In genomic region chr20:10090588-10091166, GRCh38 we compare ENCODE assay signal across 8 cellular contexts. TPM values are rescaled to one million over a fixed set of nuclear protein-coding genes. Genes with fewer than 3 reads are reported as not detected.
DNase-seq lines count a peak whose midpoint lies in the region; ATAC-seq and TF ChIP-seq lines count a peak whose summit lies in the region.

No MANE protein-coding gene starts in this region.

- TF ChIP-seq CTCF in right atrium auricular region (IDR thresholded peaks at IDR 0.05) = peak; percentile 60 to 77

- H3K36me3 Mint-ChIP-seq in activated naive CD4-positive, alpha-beta T cell treated with anti-CD3 and anti-CD28 coated beads, Interleukin-2, amount 50 U/mL, for 72 hours = no peaks in the 10 kb centered on the region

- no peak overlapping the region for H3K4me3 ChIP-seq in right atrium auricular region

- H3K36me3 ChIP-seq in right atrium auricular region = no peaks in the 10 kb centered on the region

- no peak overlapping the region for H3K27ac Mint-ChIP-seq in activated naive CD4-positive, alpha-beta T cell treated with anti-CD3 and anti-CD28 coated beads, Interleukin-2, amount 50 U/mL, for 72 hours

- DNase-seq in AG20443 (ENCODE audit: low spot score) (peak; percentile 69), NCI-H446 (lab: John Stamatoyannopoulos, UW) (peak; percentile 61 to 88), right atrium auricular region (ENCODE audit: low spot score) (no peak), sciatic nerve (ENCODE audit: low spot score) (no peak)
- DNase-seq in activated naive CD4-positive, alpha-beta T cell treated with anti-CD3 and anti-CD28 coated beads, Interleukin-2, amount 50 U/mL, for 72 hours (ENCODE audit: low spot score in 2 of 2) = peak in 1 of 2 donors; percentile 5

- intact Hi-C loops in sciatic nerve (cut with DNase I) = no loop called here

- no peaks in the 10 kb centered on the region for H3K9me3 Mint-ChIP-seq in activated naive CD4-positive, alpha-beta T cell treated with anti-CD3 and anti-CD28 coated beads, Interleukin-2, amount 50 U/mL, for 72 hours

- no peak overlapping the region for H3K27ac ChIP-seq in right atrium auricular region

- H3K4me1 ChIP-seq in right atrium auricular region = no peaks in the 10 kb centered on the region

- H3K9me3 ChIP-seq in right atrium auricular region = no peaks in the 10 kb centered on the region

- H3K27me3 ChIP-seq in right atrium auricular region = no peaks in the 10 kb centered on the region

- peak; percentile 85 for ATAC-seq in GM18502 (IDR thresholded peaks at IDR 0.05; ENCODE audit: poor library complexity, unreplicated experiment)
- ATAC-seq in HG03175 (IDR thresholded peaks at IDR 0.05; ENCODE audit: unreplicated experiment) = peak; percentile 84
- ATAC-seq in activated naive CD4-positive, alpha-beta T cell treated with anti-CD3 and anti-CD28 coated beads, Interleukin-2, amount 50 U/mL, for 72 hours = peak; percentile 61 to 66
- peak; percentile 83 for ATAC-seq in sciatic nerve
- no peak for ATAC-seq in HG03457 (IDR thresholded peaks at IDR 0.05; ENCODE audit: unreplicated experiment)

RNA-seq across cellular contexts. Expression of gene ANKEF1, which starts 55.9 kb away (rescaled TPM):
- total RNA-seq in activated naive CD4-positive, alpha-beta T cell treated with anti-CD3 and anti-CD28 coated beads, Interleukin-2, amount 50 U/mL, for 72 hours = 1 to 10 TPM; 1.0 to 1.8 TPM
- 1 to 10 TPM; 1.1 to 2.6 TPM for total RNA-seq in right atrium auricular region
- 1.6 TPM for total RNA-seq in sciatic nerve

Comparison
In these comparisons a context has a peak if more than half of its experiments do, and no peak if none do; other contexts are left out.
1. DNase-seq: peak in AG20443 (single experiment) and NCI-H446 (2 of 2); none in right atrium auricular region (single experiment) and sciatic nerve (single experiment).